ENCODE assay signal across 8 cellular contexts in the genomic region with DNA sequence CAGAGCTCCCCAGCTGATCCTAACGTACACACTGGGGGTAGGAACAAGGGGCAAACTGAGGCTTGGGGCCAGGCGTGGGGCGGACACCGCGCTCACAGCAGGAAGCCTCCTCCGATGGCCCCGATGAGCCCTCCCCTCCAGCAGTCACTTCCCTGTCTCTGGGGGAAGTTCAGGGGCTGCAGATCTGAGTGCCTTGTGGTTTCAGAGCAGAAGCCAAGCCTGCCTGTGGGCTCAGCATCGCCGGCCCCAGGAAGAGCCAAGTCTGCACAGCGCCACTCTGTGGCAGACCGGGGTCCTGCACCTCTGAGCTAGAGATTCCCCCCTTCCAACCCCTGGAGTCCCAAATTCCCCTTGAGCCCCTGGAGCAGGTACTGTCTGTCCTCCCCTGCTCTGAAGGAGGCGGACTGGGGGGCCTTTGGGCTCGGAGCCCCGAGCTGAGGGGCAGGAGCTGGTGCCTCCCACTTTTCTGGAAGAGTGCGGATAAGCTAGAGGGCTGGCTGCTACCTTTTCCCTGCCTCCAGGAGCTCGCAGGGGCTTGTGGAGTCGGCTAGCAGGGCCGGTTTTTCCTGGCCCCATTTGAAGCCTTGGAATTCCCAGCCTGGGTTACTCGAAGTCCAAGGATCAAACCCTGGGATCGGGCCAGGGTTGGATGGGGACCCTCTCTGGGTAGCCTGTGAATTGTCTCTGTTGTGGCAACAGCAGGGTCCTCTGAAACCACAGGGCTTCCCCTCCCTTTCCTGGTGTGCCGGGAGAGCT. TPM values are rescaled to one million over a fixed set of nuclear protein-coding genes. Genes with fewer than 3 reads are reported as not detected.
DNase-seq lines count a peak whose midpoint lies in the region; ATAC-seq and TF ChIP-seq lines count a peak whose summit lies in the region.

No MANE protein-coding gene starts in this region.

- WGBS in heart left ventricle, 4 donors = 39 to 46% (median 45%) methylated on average over 16 to 21 of the region's 21 CpGs
- 26% methylated on average over 21 of the region's 21 CpGs for WGBS in prostate gland
- WGBS in upper lobe of left lung, 2 donors = 42 to 46% methylated on average over 12 to 14 of the region's 21 CpGs

- no peak overlapping the region for H3K27ac ChIP-seq in SU-DHL-6 (ENCODE audit: low read depth, low read length)
- peak overlapping the region in 11 of 12 donors; percentile 50 to 98 (median 94) for H3K27ac ChIP-seq in heart left ventricle
- H3K27ac ChIP-seq in prostate gland = peak overlapping the region; percentile 95
- peak overlapping the region; percentile 89 to 94 (median 92) for H3K27ac ChIP-seq in upper lobe of left lung

- no peaks in the 10 kb centered on the region for H3K9me2 ChIP-seq in SU-DHL-6 (replicated peaks; ENCODE audit: insufficient read depth, low read length)

- H3K27me3 ChIP-seq in BE2C = no peaks in the 10 kb centered on the region
- H3K27me3 ChIP-seq in SU-DHL-6 (ENCODE audit: low read length) = no peaks in the 10 kb centered on the region
- H3K27me3 ChIP-seq in heart left ventricle = no peaks in the 10 kb centered on the region
- H3K27me3 ChIP-seq in prostate gland (replicated peaks; ENCODE audit: insufficient read depth) = no peaks in the 10 kb centered on the region
- H3K27me3 ChIP-seq in upper lobe of left lung = no peaks in the 10 kb centered on the region

- TF ChIP-seq EP300 in upper lobe of left lung (IDR thresholded peaks at IDR 0.05) = no peak

- H2AFZ ChIP-seq in SU-DHL-6 (ENCODE audit: low read depth, low read length, severe bottlenecking) = no peak overlapping the region

- intact Hi-C loops in heart left ventricle (cut with DNase I) (loop anchor here in 6 of 10 donors (2.0 to 10.0 kb wide), 7 partner anchors 59 to 501 kb away; partner anchors contain the start of gene CIBAR2 (in 1 of the 6)), prostate gland (cut with DNase I) (loop anchor here (5.0 to 10.0 kb wide), 2 partner anchors 221 to 339 kb away; no protein-coding TSS in a partner anchor)

- no peak overlapping the region for H3K9ac ChIP-seq in SU-DHL-6 (ENCODE audit: low read length)

- no peak overlapping the region for H3K4me2 ChIP-seq in SU-DHL-6 (ENCODE audit: low read depth, low read length, poor library complexity, severe bottlenecking)

- no peaks in the 10 kb centered on the region for H3K79me2 ChIP-seq in SU-DHL-6 (ENCODE audit: insufficient read depth, low read length)

- TF ChIP-seq POLR2A in heart left ventricle (IDR thresholded peaks at IDR 0.05) (no peak), prostate gland (IDR thresholded peaks at IDR 0.05) (no peak), upper lobe of left lung (IDR thresholded peaks at IDR 0.05) (no peak)

- H3K9me3 ChIP-seq in BE2C = no peaks in the 10 kb centered on the region
- no peaks in the 10 kb centered on the region for H3K9me3 ChIP-seq in SU-DHL-6 (ENCODE audit: insufficient read depth, low read length)
- H3K9me3 ChIP-seq in heart left ventricle = no peaks in the 10 kb centered on the region
- no peaks in the 10 kb centered on the region for H3K9me3 ChIP-seq in prostate gland
- H3K9me3 ChIP-seq in upper lobe of left lung = no peaks in the 10 kb centered on the region

- no peaks in the 10 kb centered on the region; the same call in 1 of the 2 replicates for H3F3A ChIP-seq in SU-DHL-6 (ENCODE audit: insufficient read depth)

- peak; percentile 7 to 36 (median 16) for ATAC-seq in heart left ventricle
- ATAC-seq in upper lobe of left lung (ENCODE audit: low FRiP score in 2 of 2) = peak; percentile 62 to 82

- H4K20me1 ChIP-seq in SU-DHL-6 (ENCODE audit: low read depth, low read length) = no peaks in the 10 kb centered on the region

- H3K4me3 ChIP-seq in BE2C (ENCODE audit: low read depth, low read length) = peak overlapping the region; percentile 74
- no peak overlapping the region for H3K4me3 ChIP-seq in SU-DHL-6 (ENCODE audit: insufficient read depth, low read length, poor library complexity, severe bottlenecking)
- H3K4me3 ChIP-seq in heart left ventricle = peak overlapping the region in 7 of 12 donors; percentile 20 to 82 (median 71)
- peak overlapping the region in 1 of 2 donors; percentile 68 for H3K4me3 ChIP-seq in prostate gland
- H3K4me3 ChIP-seq in upper lobe of left lung = peak overlapping the region in 3 of 4 donors; percentile 11 to 70 (median 68)

- DNase-seq in BE2C (peak; percentile 93), GM19238 (ENCODE audit: insufficient read length, low spot score) (peak; percentile 95), HuH-7 (ENCODE audit: low spot score) (peak; percentile 95), heart left ventricle (peak; percentile 74 to 89 (median 77)), prostate gland (ENCODE audit: low spot score) (no peak), upper lobe of left lung (peak; percentile 87 to 89)
- DNase-seq in activated naive CD8-positive, alpha-beta T cell treated with anti-CD3 and anti-CD28 coated beads, Interleukin-2, amount 50 U/mL, for 16 hours (ENCODE audit: low read depth, low spot score) = peak; percentile 63

- H3K36me3 ChIP-seq in BE2C (peaks cover 32% of the 10 kb centered on the region), SU-DHL-6 (ENCODE audit: low read length) (no peaks in the 10 kb centered on the region), heart left ventricle (no peaks in the 10 kb centered on the region), prostate gland (no peaks in the 10 kb centered on the region), upper lobe of left lung (peaks cover 0 to 3% (median 0%) of the 10 kb centered on the region in 4 donors)

- TF ChIP-seq CTCF in BE2C (IDR thresholded peaks at IDR 0.05; ENCODE audit: low read depth, low read length) (peak; percentile 95), SU-DHL-6 (IDR thresholded peaks at IDR 0.05; ENCODE audit: insufficient read depth, low read length, poor library complexity, severe bottlenecking) (peak; percentile 89), heart left ventricle (IDR thresholded peaks at IDR 0.05) (peak; percentile 68 to 91 (median 81)), prostate gland (IDR thresholded peaks at IDR 0.05) (peak; percentile 82 to 92 (median 85)), upper lobe of left lung (IDR thresholded peaks at IDR 0.05) (peak; percentile 81 to 94 (median 91))

- peaks cover 18% of the 10 kb centered on the region for H3K4me1 ChIP-seq in BE2C
- peaks cover 9 to 77% (median 51%) of the 10 kb centered on the region in 12 donors for H3K4me1 ChIP-seq in heart left ventricle
- peaks cover 31% of the 10 kb centered on the region for H3K4me1 ChIP-seq in prostate gland (replicated peaks)
- H3K4me1 ChIP-seq in upper lobe of left lung = peaks cover 39 to 93% (median 71%) of the 10 kb centered on the region in 4 donors

RNA-seq across cellular contexts. Expression of gene GSE1, which starts 2.9 kb away (rescaled TPM):
- 134 TPM for polyA plus RNA-seq in BE2C (2012; ENCODE audit: insufficient read depth, insufficient read length, low read depth)
- total RNA-seq in heart left ventricle (10 to 100 TPM; 23.4 to 48.4 (median 38.5) TPM), prostate gland (100 to 1,000 TPM in 1 of 2 donors, 10 to 100 TPM in 1; 41.4 to 146 TPM), upper lobe of left lung (100 to 1,000 TPM in 2 of 6 donors, 10 to 100 TPM in 4; 80.2 to 332 (median 90.8) TPM)
- 10 to 100 TPM; 18.1 to 35.3 TPM for polyA plus RNA-seq in heart left ventricle
